ENCODE assay signal across 1 cellular context in the genomic region with DNA sequence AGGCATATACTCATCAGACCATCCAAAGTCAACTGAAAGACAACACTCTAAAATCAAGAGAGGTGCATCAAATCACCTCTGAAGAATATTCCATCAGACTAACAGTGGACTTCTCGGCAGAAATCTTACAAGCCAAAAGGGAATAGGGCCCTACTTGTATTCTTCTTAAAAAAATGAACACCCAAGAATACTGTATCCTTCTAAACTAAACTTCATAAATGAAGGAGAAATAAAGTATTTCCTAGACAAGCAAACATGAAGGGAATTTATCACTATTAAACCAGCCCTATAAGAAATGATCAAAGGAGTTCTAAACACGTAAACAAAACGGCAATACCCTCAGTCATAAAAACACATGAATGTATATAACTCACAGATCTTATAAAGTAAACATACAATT.
TF ChIP-seq lines count a peak whose summit lies in the region.

No MANE protein-coding gene starts in this region.

TF ChIP-seq in GM12878, 131 proteins besides CTCF, POLR2A, EP300 and RAD21 (continued from another document):
- TF ChIP-seq, protein P1, sequence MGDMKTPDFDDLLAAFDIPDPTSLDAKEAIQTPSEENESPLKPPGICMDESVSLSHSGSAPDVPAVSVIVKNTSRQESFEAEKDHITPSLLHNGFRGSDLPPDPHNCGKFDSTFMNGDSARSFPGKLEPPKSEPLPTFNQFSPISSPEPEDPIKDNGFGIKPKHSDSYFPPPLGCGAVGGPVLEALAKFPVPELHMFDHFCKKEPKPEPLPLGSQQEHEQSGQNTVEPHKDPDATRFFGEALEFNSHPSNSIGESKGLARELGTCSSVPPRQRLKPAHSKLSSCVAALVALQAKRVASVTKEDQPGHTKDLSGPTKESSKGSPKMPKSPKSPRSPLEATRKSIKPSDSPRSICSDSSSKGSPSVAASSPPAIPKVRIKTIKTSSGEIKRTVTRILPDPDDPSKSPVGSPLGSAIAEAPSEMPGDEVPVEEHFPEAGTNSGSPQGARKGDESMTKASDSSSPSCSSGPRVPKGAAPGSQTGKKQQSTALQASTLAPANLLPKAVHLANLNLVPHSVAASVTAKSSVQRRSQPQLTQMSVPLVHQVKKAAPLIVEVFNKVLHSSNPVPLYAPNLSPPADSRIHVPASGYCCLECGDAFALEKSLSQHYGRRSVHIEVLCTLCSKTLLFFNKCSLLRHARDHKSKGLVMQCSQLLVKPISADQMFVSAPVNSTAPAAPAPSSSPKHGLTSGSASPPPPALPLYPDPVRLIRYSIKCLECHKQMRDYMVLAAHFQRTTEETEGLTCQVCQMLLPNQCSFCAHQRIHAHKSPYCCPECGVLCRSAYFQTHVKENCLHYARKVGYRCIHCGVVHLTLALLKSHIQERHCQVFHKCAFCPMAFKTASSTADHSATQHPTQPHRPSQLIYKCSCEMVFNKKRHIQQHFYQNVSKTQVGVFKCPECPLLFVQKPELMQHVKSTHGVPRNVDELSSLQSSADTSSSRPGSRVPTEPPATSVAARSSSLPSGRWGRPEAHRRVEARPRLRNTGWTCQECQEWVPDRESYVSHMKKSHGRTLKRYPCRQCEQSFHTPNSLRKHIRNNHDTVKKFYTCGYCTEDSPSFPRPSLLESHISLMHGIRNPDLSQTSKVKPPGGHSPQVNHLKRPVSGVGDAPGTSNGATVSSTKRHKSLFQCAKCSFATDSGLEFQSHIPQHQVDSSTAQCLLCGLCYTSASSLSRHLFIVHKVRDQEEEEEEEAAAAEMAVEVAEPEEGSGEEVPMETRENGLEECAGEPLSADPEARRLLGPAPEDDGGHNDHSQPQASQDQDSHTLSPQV (IDR thresholded peaks at IDR 0.05): no peak
- TF ChIP-seq, protein P2, sequence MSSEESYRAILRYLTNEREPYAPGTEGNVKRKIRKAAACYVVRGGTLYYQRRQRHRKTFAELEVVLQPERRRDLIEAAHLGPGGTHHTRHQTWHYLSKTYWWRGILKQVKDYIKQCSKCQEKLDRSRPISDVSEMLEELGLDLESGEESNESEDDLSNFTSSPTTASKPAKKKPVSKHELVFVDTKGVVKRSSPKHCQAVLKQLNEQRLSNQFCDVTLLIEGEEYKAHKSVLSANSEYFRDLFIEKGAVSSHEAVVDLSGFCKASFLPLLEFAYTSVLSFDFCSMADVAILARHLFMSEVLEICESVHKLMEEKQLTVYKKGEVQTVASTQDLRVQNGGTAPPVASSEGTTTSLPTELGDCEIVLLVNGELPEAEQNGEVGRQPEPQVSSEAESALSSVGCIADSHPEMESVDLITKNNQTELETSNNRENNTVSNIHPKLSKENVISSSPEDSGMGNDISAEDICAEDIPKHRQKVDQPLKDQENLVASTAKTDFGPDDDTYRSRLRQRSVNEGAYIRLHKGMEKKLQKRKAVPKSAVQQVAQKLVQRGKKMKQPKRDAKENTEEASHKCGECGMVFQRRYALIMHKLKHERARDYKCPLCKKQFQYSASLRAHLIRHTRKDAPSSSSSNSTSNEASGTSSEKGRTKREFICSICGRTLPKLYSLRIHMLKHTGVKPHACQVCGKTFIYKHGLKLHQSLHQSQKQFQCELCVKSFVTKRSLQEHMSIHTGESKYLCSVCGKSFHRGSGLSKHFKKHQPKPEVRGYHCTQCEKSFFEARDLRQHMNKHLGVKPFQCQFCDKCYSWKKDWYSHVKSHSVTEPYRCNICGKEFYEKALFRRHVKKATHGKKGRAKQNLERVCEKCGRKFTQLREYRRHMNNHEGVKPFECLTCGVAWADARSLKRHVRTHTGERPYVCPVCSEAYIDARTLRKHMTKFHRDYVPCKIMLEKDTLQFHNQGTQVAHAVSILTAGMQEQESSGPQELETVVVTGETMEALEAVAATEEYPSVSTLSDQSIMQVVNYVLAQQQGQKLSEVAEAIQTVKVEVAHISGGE (CRISPR knock-in tag; IDR thresholded peaks at IDR 0.05): no peak
- TF ChIP-seq FOS (IDR thresholded peaks at IDR 0.05; ENCODE audit: borderline replicate concordance, extremely low read depth, insufficient read length) (no peak), CBX3 (IDR thresholded peaks at IDR 0.05; ENCODE audit: borderline replicate concordance, low read depth) (0 out of 2 replicates have a peak, but pooled peaks have one; percentile 91), EED (IDR thresholded peaks at IDR 0.05; ENCODE audit: low read depth) (no peak), RELA (IDR thresholded peaks at IDR 0.05; ENCODE audit: borderline replicate concordance, partially characterized antibody) (no peak), PAX5 (IDR thresholded peaks at IDR 0.05; ENCODE audit: borderline replicate concordance, low read depth, low read length) (no peak), JUND (IDR thresholded peaks at IDR 0.05; ENCODE audit: low read depth, low read length) (no peak), PAX8 (IDR thresholded peaks at IDR 0.05) (no peak), KLF5 (IDR thresholded peaks at IDR 0.05; ENCODE audit: partially characterized antibody) (no peak), BHLHE40 (IDR thresholded peaks at IDR 0.05; ENCODE audit: borderline replicate concordance in 1 of 2, low read depth in 2 of 2, low read length in 1 of 2) (no peak), SRF (IDR thresholded peaks at IDR 0.05; ENCODE audit: low read depth in 2 of 2, low read length in 2 of 2) (no peak), CBFB (IDR thresholded peaks at IDR 0.05; ENCODE audit: low read depth) (no peak)
